Comparison of ENCODE assay signal across 11 cellular contexts in genomic region chr7:27139335-27140107, GRCh38. TPM values are rescaled to one million over a fixed set of nuclear protein-coding genes. Genes with fewer than 3 reads are reported as not detected.
DNase-seq lines count a peak whose midpoint lies in the region; ATAC-seq, FAIRE-seq and TF ChIP-seq lines count a peak whose summit lies in the region.
"Had no signal": no experiment of that assay in that cellular context is flagged by ENCODE, and none has a peak within 500 bp of the region (broad histone marks: within the 10 kb centered on the region; RNA-seq: fewer than 3 reads in every experiment).

No MANE protein-coding gene starts in this region.

- 49 to 77% methylated on average over 53 of the region's 53 CpGs for WGBS in esophagus, 2 donors

- no peaks in the 10 kb centered on the region for H3K27me3 ChIP-seq in SJSA1 (replicated peaks)
- H3K27me3 ChIP-seq in esophagus (ENCODE audit: control insufficient read depth in 1 of 2, insufficient read depth in 2 of 2, low read length in 2 of 2): no peaks in the 10 kb centered on the region
- H3K27me3 ChIP-seq in muscle layer of duodenum (ENCODE audit: low read depth, low read length): peaks cover 1% of the 10 kb centered on the region
- H3K27me3 ChIP-seq in thoracic aorta (replicated peaks; ENCODE audit: insufficient read depth): no peaks in the 10 kb centered on the region

- H3K4me1 ChIP-seq in SJSA1 (replicated peaks): peaks cover 51% of the 10 kb centered on the region
- peaks cover 0 to 3% of the 10 kb centered on the region in 2 donors for H3K4me1 ChIP-seq in esophagus (ENCODE audit: control insufficient read depth in 2 of 2, insufficient read depth in 2 of 2, low read length in 1 of 2)
- H3K4me1 ChIP-seq in muscle layer of duodenum (ENCODE audit: control insufficient read depth in 1 of 2, insufficient read depth in 2 of 2, low read length in 2 of 2): peaks cover 21 to 24% of the 10 kb centered on the region in 2 donors
- peaks cover 7 to 33% of the 10 kb centered on the region in 2 donors for H3K4me1 ChIP-seq in thoracic aorta (ENCODE audit: control insufficient read depth in 1 of 2, low read depth in 2 of 2)

- H3K9me3 ChIP-seq in SJSA1 (replicated peaks) (no peaks in the 10 kb centered on the region), esophagus (ENCODE audit: control insufficient read depth in 2 of 2, insufficient read depth in 1 of 2, low read depth in 1 of 2, low read length in 1 of 2) (no peaks in the 10 kb centered on the region), muscle layer of duodenum (ENCODE audit: control insufficient read depth in 1 of 2, low read length in 2 of 2) (no peaks in the 10 kb centered on the region), thoracic aorta (no peaks in the 10 kb centered on the region)

- no peak overlapping the region for H3K4me3 ChIP-seq in SJSA1
- peak overlapping the region in 1 of 2 donors; percentile 14 for H3K4me3 ChIP-seq in esophagus (ENCODE audit: low read depth in 1 of 2, low read length in 2 of 2)
- H3K4me3 ChIP-seq in muscle layer of duodenum (ENCODE audit: low read depth in 1 of 2, low read length in 2 of 2): peak overlapping the region; percentile 83 to 91
- H3K4me3 ChIP-seq in thoracic aorta: peak overlapping the region; percentile 48

- H3K36me3 ChIP-seq in SJSA1 (peaks cover 12% of the 10 kb centered on the region), esophagus (ENCODE audit: control insufficient read depth in 2 of 2, insufficient read depth in 2 of 2, low read length in 1 of 2) (no peaks in the 10 kb centered on the region), muscle layer of duodenum (ENCODE audit: control insufficient read depth in 1 of 2, insufficient read depth in 2 of 2, low read length in 2 of 2) (no peaks in the 10 kb centered on the region), thoracic aorta (peaks cover 3% of the 10 kb centered on the region)

- FAIRE-seq in HTR-8/SVneo (lab: Jason Lieb, UNC): no peak

- DNase-seq in SJSA1 (ENCODE audit: low read depth in 1 of 2, low spot score in 2 of 2) (peak in 1 of 2 experiments; percentile 45), thoracic aorta (ENCODE audit: low spot score) (no peak), NCI-H146 treated with DMSO at 0.1 percent for 48 hours (lab: John Stamatoyannopoulos, UW; ENCODE audit: unreplicated experiment) (no peak), HTR-8/SVneo (ENCODE audit: insufficient read length, low spot score) (no peak)
- DNase-seq: activated T-cell treated with anti-CD3 and anti-CD28 coated beads, Interleukin-2, amount 50 U/mL, for 4 hours; stimulated activated naive B cell treated with anti-CD40 and anti-IgM and Interleukin-4, amounts not matched to agents 10 μg/mL and 1 μg/mL and 100 μg/mL, for 72 hours had no signal

- H3K27ac ChIP-seq in SJSA1 (peak overlapping the region; percentile 5; the same call in 1 of the 2 replicates), esophagus (ENCODE audit: low read depth in 2 of 2, low read length in 1 of 2) (peak overlapping the region; percentile 25 to 56), muscle layer of duodenum (ENCODE audit: low read length) (peak overlapping the region; percentile 97), thoracic aorta (peak overlapping the region; percentile 66 to 95)

- ATAC-seq in thoracic aorta (ENCODE audit: insufficient number of reproducible peaks, low FRiP score, low read depth) (no peak), GM21423 (IDR thresholded peaks at IDR 0.05; ENCODE audit: unreplicated experiment) (no peak)
- ATAC-seq: activated T-cell treated with anti-CD3 and anti-CD28 coated beads, Interleukin-2, amount 50 U/mL, for 4 hours; natural killer cell treated with Interleukin-12 subunit alpha and Interleukin-12 subunit beta and Interleukin-15 and Interleukin-18, amount 100 ng/mL, for 72 hours; Panc1; stimulated activated naive B cell treated with anti-CD40 and anti-IgM and Interleukin-4, amounts not matched to agents 10 μg/mL and 1 μg/mL and 100 μg/mL, for 72 hours had no signal

- TF ChIP-seq CTCF in thoracic aorta (IDR thresholded peaks at IDR 0.05): no peak

RNA-seq across cellular contexts. Expression of gene HOXA5, which starts 4.0 kb away (rescaled TPM):
- total RNA-seq in SJSA1 (2014; rRNA removed; shearing (Covaris generic)): 0.79 and 0.81 TPM in 2 replicates
- 1 to 10 TPM; 1.7 to 3.5 TPM for polyA plus RNA-seq in esophagus
- total RNA-seq in thoracic aorta: 1 to 10 TPM in 1 of 2 donors, under 1 TPM in 1; 0.35 to 1.2 TPM
- total RNA-seq: activated T-cell treated with anti-CD3 and anti-CD28 coated beads, Interleukin-2, amount 50 U/mL, for 4 hours had no signal

RNA-seq across cellular contexts. Expression of gene HOXA6, which starts 8.1 kb away (rescaled TPM):
- total RNA-seq in SJSA1 (2014; rRNA removed; shearing (Covaris generic)): 0.79 TPM in 1 of 2 replicates, not detected in the other
- under 1 TPM; 0.19 to 0.69 TPM for polyA plus RNA-seq in esophagus
- not detected for total RNA-seq in thoracic aorta
- total RNA-seq: activated T-cell treated with anti-CD3 and anti-CD28 coated beads, Interleukin-2, amount 50 U/mL, for 4 hours had no signal

RNA-seq across cellular contexts. Expression of gene HOXA4, which starts 9.0 kb away (rescaled TPM):
- 0.58 TPM in 1 of 2 replicates, not detected in the other for total RNA-seq in SJSA1 (2014; rRNA removed; shearing (Covaris generic))
- 1 to 10 TPM; 7.6 to 8.6 TPM for polyA plus RNA-seq in esophagus
- 1 to 10 TPM; 3.7 to 6.1 TPM for total RNA-seq in thoracic aorta

RNA-seq across cellular contexts. Expression of gene HOXA3, which starts 12.9 kb away (rescaled TPM):
- total RNA-seq in SJSA1 (2014; rRNA removed; shearing (Covaris generic)): 0.13 and 1.8 TPM in 2 replicates
- polyA plus RNA-seq in esophagus: 1 to 10 TPM; 3.3 to 4.3 TPM
- 10 to 100 TPM in 1 of 2 donors, 1 to 10 TPM in 1; 6.5 to 29.3 TPM for total RNA-seq in thoracic aorta
- total RNA-seq: activated T-cell treated with anti-CD3 and anti-CD28 coated beads, Interleukin-2, amount 50 U/mL, for 4 hours; natural killer cell treated with Interleukin-12 subunit alpha and Interleukin-12 subunit beta and Interleukin-15 and Interleukin-18, amount 100 ng/mL, for 72 hours had no signal

RNA-seq across cellular contexts. Expression of gene HOXA7, which starts 17.0 kb away (rescaled TPM):
- total RNA-seq in SJSA1 (2014; rRNA removed; shearing (Covaris generic)): 0.09 and 2.9 TPM in 2 replicates
- polyA plus RNA-seq in esophagus: 1 to 10 TPM; 1.5 to 1.8 TPM
- total RNA-seq in thoracic aorta: under 1 TPM; 0.28 to 0.54 TPM
- total RNA-seq: activated T-cell treated with anti-CD3 and anti-CD28 coated beads, Interleukin-2, amount 50 U/mL, for 4 hours had no signal

Comparison
In these comparisons a context has a peak if more than half of its experiments do, and no peak if none do; other contexts are left out.
1. H3K27ac ChIP-seq: peak in every context shown above with its lines; median percentile 97 in muscle layer of duodenum; 80 in thoracic aorta; 40 in esophagus; 5 in SJSA1.